ENCODE assay signal across 8 cellular contexts in the genomic region with DNA sequence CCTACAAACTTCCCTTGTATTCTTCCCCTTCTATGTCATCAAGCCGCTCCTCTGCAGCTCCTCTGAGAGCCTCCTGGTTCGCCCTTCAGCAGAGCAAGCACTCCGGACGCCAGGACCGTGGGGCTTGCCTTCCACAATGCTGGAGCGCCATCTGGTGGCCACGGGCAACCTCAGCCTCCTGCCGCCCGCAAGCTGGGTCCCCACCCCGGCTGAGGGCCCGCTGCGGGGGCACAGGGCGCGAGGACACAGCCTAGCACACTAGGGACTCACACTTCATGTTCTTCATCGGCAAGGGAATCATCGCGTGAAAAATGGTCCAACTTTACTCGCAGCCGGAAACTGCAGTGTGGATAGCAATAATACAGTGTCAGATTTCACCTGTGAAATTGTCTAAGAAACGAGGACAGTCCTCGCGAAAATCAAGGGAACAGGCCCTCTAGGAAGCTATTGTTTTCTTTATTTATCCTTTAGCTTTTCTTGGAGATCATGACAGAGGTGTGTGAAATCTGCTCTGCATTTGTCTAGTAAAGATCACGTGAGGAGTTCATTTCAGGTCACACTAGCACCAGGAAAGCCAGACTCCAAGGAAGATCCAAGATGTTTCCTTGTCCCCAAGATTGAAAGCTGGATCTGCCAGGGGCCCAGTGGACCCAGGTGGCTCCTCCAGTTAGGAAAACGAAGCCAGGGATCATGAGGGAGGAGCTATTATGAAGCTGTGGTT. TPM values are rescaled to one million over a fixed set of nuclear protein-coding genes. Genes with fewer than 3 reads are reported as not detected.
DNase-seq lines count a peak whose midpoint lies in the region; ATAC-seq lines count a peak whose summit lies in the region.

No MANE protein-coding gene starts in this region.

- peaks cover 6% of the 10 kb centered on the region for H3K27me3 Mint-ChIP-seq in activated CD4-positive, alpha-beta memory T cell treated with anti-CD3 and anti-CD28 coated beads, Interleukin-2, amount 10 ng/mL, durations not matched to agents 7 days and 5 days

- H3K36me3 ChIP-seq in mesenchymal stem cell (ENCODE audit: control insufficient read depth in 1 of 2, insufficient read depth in 2 of 2, low read depth in 1 of 2, low read length in 2 of 2): no peaks in the 10 kb centered on the region

- H3K27me3 ChIP-seq in mesenchymal stem cell (ENCODE audit: control insufficient read depth in 1 of 2, insufficient read depth in 1 of 2, low read length in 2 of 2): peaks cover 0 to 10% of the 10 kb centered on the region in 2 experiments

- CTCF ChIA-PET in activated CD4-positive, alpha-beta memory T cell treated with anti-CD3 and anti-CD28 coated beads, Interleukin-2, amount 10 ng/mL, durations not matched to agents 7 days and 5 days (lab: Charles Lee): interaction anchor here (0.6 to 6.3 kb wide), 32 partner anchors 10 to 450 kb away, joined by 3 to 186 read pairs (median 5); no protein-coding TSS in a partner anchor

- H2BK5ac ChIP-seq in mesenchymal stem cell (ENCODE audit: low read depth, low read length, poor library complexity, severe bottlenecking): no peak overlapping the region

- H2BK120ac ChIP-seq in mesenchymal stem cell (ENCODE audit: low read depth, low read length): no peak overlapping the region

- ATAC-seq in GM19035 (IDR thresholded peaks at IDR 0.05; ENCODE audit: unreplicated experiment) (peak; percentile 90), HG03460 (IDR thresholded peaks at IDR 0.05; ENCODE audit: unreplicated experiment) (peak; percentile 86)

- no peak overlapping the region for H3K4me3 Mint-ChIP-seq in activated CD4-positive, alpha-beta memory T cell treated with anti-CD3 and anti-CD28 coated beads, Interleukin-2, amount 10 ng/mL, durations not matched to agents 7 days and 5 days

- H3K4me2 ChIP-seq in mesenchymal stem cell (ENCODE audit: low read length, poor library complexity, severe bottlenecking): peak overlapping the region; percentile 77

- H3K4me1 Mint-ChIP-seq in activated CD4-positive, alpha-beta memory T cell treated with anti-CD3 and anti-CD28 coated beads, Interleukin-2, amount 10 ng/mL, durations not matched to agents 7 days and 5 days: no peaks in the 10 kb centered on the region

- peak overlapping the region in 1 of 2 experiments; percentile 23 for H3K23ac ChIP-seq in mesenchymal stem cell (ENCODE audit: low read length in 2 of 2)

- peak overlapping the region; percentile 67 for H3K9ac ChIP-seq in mesenchymal stem cell (ENCODE audit: low read length)

- POLR2A ChIA-PET in activated CD4-positive, alpha-beta memory T cell treated with anti-CD3 and anti-CD28 coated beads, Interleukin-2, amount 10 ng/mL, durations not matched to agents 7 days and 5 days (lab: Charles Lee): interaction anchor here (1.1 to 1.6 kb wide), 2 partner anchors 57 to 59 kb away, joined by 3 to 9 read pairs; no protein-coding TSS in a partner anchor

- H4K8ac ChIP-seq in mesenchymal stem cell (ENCODE audit: low read length): peak overlapping the region; percentile 83

- H3K27ac Mint-ChIP-seq in activated CD4-positive, alpha-beta memory T cell treated with anti-CD3 and anti-CD28 coated beads, Interleukin-2, amount 10 ng/mL, durations not matched to agents 7 days and 5 days: no peak overlapping the region

- H3K79me1 ChIP-seq in mesenchymal stem cell (replicated peaks; ENCODE audit: low read length, poor library complexity, severe bottlenecking): no peaks in the 10 kb centered on the region

- H2BK12ac ChIP-seq in mesenchymal stem cell (ENCODE audit: low read length in 2 of 2): peak overlapping the region; percentile 60 to 75

- peak overlapping the region in 1 of 2 experiments; percentile 44 for H3K14ac ChIP-seq in mesenchymal stem cell (ENCODE audit: low read length in 2 of 2)

- peak overlapping the region in 1 of 2 experiments; percentile 58 for H3K4me3 ChIP-seq in mesenchymal stem cell (ENCODE audit: insufficient read depth in 1 of 2, low read depth in 1 of 2, low read length in 2 of 2)

- no peaks in the 10 kb centered on the region for H3K36me3 Mint-ChIP-seq in activated CD4-positive, alpha-beta memory T cell treated with anti-CD3 and anti-CD28 coated beads, Interleukin-2, amount 10 ng/mL, durations not matched to agents 7 days and 5 days (ENCODE audit: low read depth)

- 17% methylated on average over 24 of the region's 24 CpGs for WGBS in mesenchymal stem cell

- peak overlapping the region; percentile 39 to 74 for H3K4ac ChIP-seq in mesenchymal stem cell (ENCODE audit: low read depth in 1 of 2, low read length in 2 of 2)

- peak overlapping the region; percentile 11 to 79 for H3K18ac ChIP-seq in mesenchymal stem cell (ENCODE audit: low read depth in 1 of 2, low read length in 2 of 2)

- H2BK15ac ChIP-seq in mesenchymal stem cell (ENCODE audit: low read depth, poor library complexity, severe bottlenecking): no peak overlapping the region

- no peak overlapping the region for H3K27ac ChIP-seq in mesenchymal stem cell (ENCODE audit: low read length, poor library complexity, severe bottlenecking)

- no peaks in the 10 kb centered on the region for H3K9me3 Mint-ChIP-seq in activated CD4-positive, alpha-beta memory T cell treated with anti-CD3 and anti-CD28 coated beads, Interleukin-2, amount 10 ng/mL, durations not matched to agents 7 days and 5 days

- DNase-seq in AG20443 (ENCODE audit: low spot score) (peak; percentile 98), NCI-H748 (lab: John Stamatoyannopoulos, UW; ENCODE audit: unreplicated experiment) (peak; percentile 86), mesenchymal stem cell (peak; percentile 88)
- DNase-seq in activated CD4-positive, alpha-beta memory T cell treated with anti-CD3 and anti-CD28 coated beads, Interleukin-2, amount 10 ng/mL, durations not matched to agents 7 days and 5 days: peak; percentile 84
- DNase-seq in effector CD8-positive, alpha-beta T cell (lab: John Stamatoyannopoulos, UW): peak; percentile 79
- DNase-seq in stimulated activated CD8-positive, alpha-beta memory T cell treated with anti-CD3 and anti-CD28 coated beads, Interleukin-12 subunit alpha, Interleukin-12 subunit beta, amount 100 ng/mL, for 24 hours (ENCODE audit: extremely low read depth): peak; percentile 70

- peaks cover 7% of the 10 kb centered on the region for H3K4me1 ChIP-seq in mesenchymal stem cell (ENCODE audit: control insufficient read depth, insufficient read depth, low read depth, low read length)

- H2AFZ ChIP-seq in mesenchymal stem cell (ENCODE audit: low read depth, low read length): no peak overlapping the region

- H2AK5ac ChIP-seq in mesenchymal stem cell (ENCODE audit: low read length, severe bottlenecking): peak overlapping the region; percentile 15

- peak overlapping the region; percentile 55 for H4K91ac ChIP-seq in mesenchymal stem cell (ENCODE audit: low read length)

- H3K9me3 ChIP-seq in mesenchymal stem cell (ENCODE audit: control insufficient read depth, low read length): no peaks in the 10 kb centered on the region

RNA-seq across cellular contexts. Expression of gene PRLH, which starts 5.8 kb away (rescaled TPM):
- not detected for total RNA-seq in activated CD4-positive, alpha-beta memory T cell treated with anti-CD3 and anti-CD28 coated beads, Interleukin-2, amount 10 ng/mL, durations not matched to agents 7 days and 5 days
- not detected for polyA plus RNA-seq in mesenchymal stem cell (2013, experiment 1 of 2)
- polyA plus RNA-seq in mesenchymal stem cell (2013, experiment 2 of 2): not detected

RNA-seq across cellular contexts. Expression of gene RAB17, which starts 18.4 kb away (rescaled TPM):
- not detected for total RNA-seq in activated CD4-positive, alpha-beta memory T cell treated with anti-CD3 and anti-CD28 coated beads, Interleukin-2, amount 10 ng/mL, durations not matched to agents 7 days and 5 days
- polyA plus RNA-seq in mesenchymal stem cell (2013, experiment 1 of 2): 0.11 TPM
- 0.11 TPM for polyA plus RNA-seq in mesenchymal stem cell (2013, experiment 2 of 2)

RNA-seq across cellular contexts. Expression of gene LRRFIP1, which starts 55.2 kb away (rescaled TPM):
- total RNA-seq in activated CD4-positive, alpha-beta memory T cell treated with anti-CD3 and anti-CD28 coated beads, Interleukin-2, amount 10 ng/mL, durations not matched to agents 7 days and 5 days: 100 to 1,000 TPM; 242 to 248 TPM
- 111 TPM for polyA plus RNA-seq in mesenchymal stem cell (2013, experiment 1 of 2)
- 106 TPM for polyA plus RNA-seq in mesenchymal stem cell (2013, experiment 2 of 2)
